Comparison of ENCODE assay signal across 14 cellular contexts in the genomic region with DNA sequence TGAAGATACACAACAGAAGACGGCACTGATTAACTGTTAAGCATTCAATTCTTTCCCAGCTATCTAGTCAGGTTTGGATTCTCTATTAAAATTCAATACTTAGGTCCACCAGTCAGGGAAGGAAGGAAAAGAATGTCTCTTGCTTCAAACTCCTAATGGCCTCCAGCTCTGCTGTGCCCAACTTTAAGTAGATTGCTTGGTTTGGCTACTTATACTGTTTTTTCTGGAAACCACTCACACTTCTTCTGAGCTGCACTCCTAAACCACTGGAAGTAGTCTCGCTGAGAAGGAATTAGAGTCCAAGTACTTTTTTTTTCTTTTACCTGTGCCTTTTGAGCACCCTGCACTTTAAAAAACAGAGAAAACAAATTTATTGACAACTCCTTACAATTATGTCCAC. TPM values are rescaled to one million over a fixed set of nuclear protein-coding genes. Genes with fewer than 3 reads are reported as not detected.
DNase-seq lines count a peak whose midpoint lies in the region; ATAC-seq and TF ChIP-seq lines count a peak whose summit lies in the region.
"Had no signal": no experiment of that assay in that cellular context is flagged by ENCODE, and none has a peak within 500 bp of the region (broad histone marks: within the 10 kb centered on the region; RNA-seq: fewer than 3 reads in every experiment).

No MANE protein-coding gene starts in this region.

- H3K4me2 ChIP-seq in Karpas-422 (ENCODE audit: low read depth, low read length, poor library complexity, severe bottlenecking) = no peak overlapping the region

- H3K27ac ChIP-seq in right cardiac atrium (ENCODE audit: low read length) (no peak overlapping the region), Karpas-422 (ENCODE audit: low read length) (no peak overlapping the region)

- no peaks in the 10 kb centered on the region for H3K27me3 ChIP-seq in right cardiac atrium (ENCODE audit: control insufficient read depth, insufficient read depth)
- no peaks in the 10 kb centered on the region for H3K27me3 ChIP-seq in Karpas-422 (ENCODE audit: low read length)

- no peaks in the 10 kb centered on the region for H3K36me3 ChIP-seq in Karpas-422 (ENCODE audit: insufficient read depth, low read length)

- peak; percentile 86 to 94 for ATAC-seq in right cardiac atrium
- ATAC-seq in HG02571 (IDR thresholded peaks at IDR 0.05; ENCODE audit: unreplicated experiment) = no peak
- ATAC-seq in GM21423 (IDR thresholded peaks at IDR 0.05; ENCODE audit: unreplicated experiment) = no peak
- ATAC-seq: naive thymus-derived CD8-positive, alpha-beta T cell had no signal

- WGBS in right cardiac atrium = 46% methylated on average over 2 of the region's 2 CpGs

- H3K4me3 ChIP-seq in astrocyte of the spinal cord (ENCODE audit: low read depth, low read length) (no peak overlapping the region), right cardiac atrium (ENCODE audit: low read length) (no peak overlapping the region), Karpas-422 (ENCODE audit: low read length) (no peak overlapping the region)

- DNase-seq in GM03348 (ENCODE audit: low spot score) = peak; percentile 30
- peak; percentile 93 for DNase-seq in astrocyte of the spinal cord (ENCODE audit: low read depth, low spot score)
- peak in 1 of 3 donors; percentile 17 for DNase-seq in right cardiac atrium
- peak; percentile 71 for DNase-seq in smooth muscle cell of the brain vasculature (ENCODE audit: low read depth, low spot score)
- no peak for DNase-seq in Karpas-422
- DNase-seq in NCI-H526 (lab: John Stamatoyannopoulos, UW) = no peak
- DNase-seq: CD4-positive, alpha-beta T cell; glutamatergic neuron; KBM-7; naive thymus-derived CD8-positive, alpha-beta T cell; NCI-H510A treated with DMSO at 0.1 percent for 48 hours; T-helper 1 cell had no signal

- TF ChIP-seq CTCF in astrocyte of the spinal cord (IDR thresholded peaks at IDR 0.05; ENCODE audit: low read depth, low read length) = no peak

- H2AFZ ChIP-seq in Karpas-422 (ENCODE audit: low read length) = no peak overlapping the region

- no peaks in the 10 kb centered on the region for H3K9me2 ChIP-seq in Karpas-422 (replicated peaks; ENCODE audit: insufficient read depth, low read length)

- no peaks in the 10 kb centered on the region for H4K20me1 ChIP-seq in Karpas-422 (ENCODE audit: insufficient read depth, low read depth, low read length)

- no peak overlapping the region for H3K9ac ChIP-seq in Karpas-422 (ENCODE audit: low read length)

- H3K9me3 ChIP-seq in right cardiac atrium (ENCODE audit: control insufficient read depth, low read length) = no peaks in the 10 kb centered on the region
- no peaks in the 10 kb centered on the region for H3K9me3 ChIP-seq in Karpas-422 (ENCODE audit: low read length)

- H3K79me2 ChIP-seq in Karpas-422 (ENCODE audit: low read length) = no peaks in the 10 kb centered on the region

- H3K4me1 ChIP-seq in right cardiac atrium (ENCODE audit: control insufficient read depth, insufficient read depth, low read length) = no peaks in the 10 kb centered on the region
- H3K4me1 ChIP-seq in Karpas-422 (ENCODE audit: low read length) = no peaks in the 10 kb centered on the region

- intact Hi-C loops in right cardiac atrium (cut with DNase I) = no loop called here

- in situ Hi-C loops in astrocyte of the spinal cord (cut with HindIII; ENCODE audit: low sequenced_read_pairs) = no loop called here

RNA-seq across cellular contexts. Expression of a gene that starts 26.8 kb away (rescaled TPM):
- total RNA-seq in right cardiac atrium = 100 to 1,000 TPM; 127 to 259 (median 202) TPM
- polyA plus RNA-seq in right cardiac atrium = 115 TPM
- total RNA-seq in Karpas-422 (2014; rRNA removed; shearing (Covaris generic); ENCODE audit: low replicate concordance) = not detected in 2 replicates
- total RNA-seq: naive thymus-derived CD8-positive, alpha-beta T cell had no signal
- polyA plus RNA-seq: naive thymus-derived CD8-positive, alpha-beta T cell had no signal

Comparison
In these comparisons a context has a peak if more than half of its experiments do, and no peak if none do; other contexts are left out.
1. DNase-seq: peak in GM03348 (single experiment), astrocyte of the spinal cord (single experiment) and smooth muscle cell of the brain vasculature (single experiment); none in Karpas-422 (single experiment) and NCI-H526 (0 of 2).
2. ATAC-seq: peak in right cardiac atrium (2 of 2); none in HG02571 (single experiment) and GM21423 (single experiment).
3. RNA of a gene that starts 26.8 kb away (total RNA-seq): 127 to 259 TPM in right cardiac atrium; not detected in Karpas-422; every median in the first group is over 100 times any median in the second.